13 cellular contexts compared by ENCODE assay signal in genomic region chr2:160157861-160158813, GRCh38. TPM values are rescaled to one million over a fixed set of nuclear protein-coding genes. Genes with fewer than 3 reads are reported as not detected.
DNase-seq lines count a peak whose midpoint lies in the region; ATAC-seq and TF ChIP-seq lines count a peak whose summit lies in the region.
"Had no signal": no experiment of that assay in that cellular context is flagged by ENCODE, and none has a peak within 500 bp of the region (broad histone marks: within the 10 kb centered on the region; RNA-seq: fewer than 3 reads in every experiment).

No MANE protein-coding gene starts in this region.

- peaks cover 10% of the 10 kb centered on the region for H3K27me3 Mint-ChIP-seq in brain
- H3K27me3 Mint-ChIP-seq in activated T-helper 2 cell treated with anti-CD3 and anti-CD28 coated beads, Interferon-gamma antibody, Interleukin-2, Interleukin-4, amounts not matched to agents 10 μg/mL and 5 μg/mL and 100 μg/mL, durations not matched to agents 14 hours and 24 hours and 36 hours (ENCODE audit: low read depth): peaks cover 2% of the 10 kb centered on the region
- H3K27me3 Mint-ChIP-seq in Calu3 (ENCODE audit: unreplicated experiment): no peaks in the 10 kb centered on the region

- H2AK5ac ChIP-seq in IMR-90 (ENCODE audit: low read depth, low read length): no peak overlapping the region

- H3K4me2 ChIP-seq in IMR-90 (ENCODE audit: low read depth, low read length): no peak overlapping the region

- H3K23ac ChIP-seq in IMR-90 (ENCODE audit: low read depth, low read length): no peak overlapping the region

- H2AFZ ChIP-seq in IMR-90 (replicated peaks; ENCODE audit: low read length, poor library complexity): no peak overlapping the region

- no peaks in the 10 kb centered on the region for H3K9me3 ChIP-seq in IMR-90 (ENCODE audit: control insufficient read depth, insufficient read depth, low read length)
- H3K9me3 ChIP-seq in gastrocnemius medialis: no peaks in the 10 kb centered on the region

- H3K27me3 ChIP-seq in IMR-90 (ENCODE audit: control insufficient read depth, insufficient read depth, low read length) (no peaks in the 10 kb centered on the region), gastrocnemius medialis (no peaks in the 10 kb centered on the region)

- H3K27ac ChIP-seq in IMR-90 (ENCODE audit: insufficient read depth, low read length) (no peak overlapping the region), gastrocnemius medialis (peak overlapping the region; percentile 21 to 68 (median 34))

- TF ChIP-seq POLR2A in IMR-90 (IDR thresholded peaks at IDR 0.05; ENCODE audit: low read depth, low read length): no peak
- no peak for TF ChIP-seq POLR2A in gastrocnemius medialis (IDR thresholded peaks at IDR 0.05)

- no peak overlapping the region for H2BK120ac ChIP-seq in IMR-90 (ENCODE audit: low read depth, low read length)

- no peak overlapping the region for H2BK5ac ChIP-seq in IMR-90 (ENCODE audit: low read depth, low read length, poor library complexity, severe bottlenecking)

- no peak overlapping the region for H3K4ac ChIP-seq in IMR-90 (ENCODE audit: low read depth, low read length)

- no peak overlapping the region for H3K14ac ChIP-seq in IMR-90 (replicated peaks; ENCODE audit: low read depth, low read length)

- H3K36me3 Mint-ChIP-seq in brain (no peaks in the 10 kb centered on the region), Calu3 (ENCODE audit: insufficient read depth, unreplicated experiment) (peaks cover 34% of the 10 kb centered on the region)
- H3K36me3 Mint-ChIP-seq in activated T-helper 2 cell treated with anti-CD3 and anti-CD28 coated beads, Interferon-gamma antibody, Interleukin-2, Interleukin-4, amounts not matched to agents 10 μg/mL and 5 μg/mL and 100 μg/mL, durations not matched to agents 14 hours and 24 hours and 36 hours (ENCODE audit: low read depth): no peaks in the 10 kb centered on the region

- peak; percentile 37 for DNase-seq in IMR-90
- no peak for DNase-seq in left ventricle myocardium superior
- DNase-seq in gastrocnemius medialis: no peak
- no peak for DNase-seq in SW480 (ENCODE audit: low spot score)
- DNase-seq in activated T-helper 2 cell treated with anti-CD3 and anti-CD28 coated beads, Interferon-gamma antibody, Interleukin-2, Interleukin-4, amounts not matched to agents 10 μg/mL and 5 μg/mL and 100 μg/mL, durations not matched to agents 14 hours and 24 hours and 36 hours (ENCODE audit: low spot score): no peak
- no peak for DNase-seq in Calu3
- DNase-seq: activated CD4-positive, alpha-beta T cell treated with anti-CD3 and anti-CD28 coated beads for 4 hours; activated naive CD4-positive, alpha-beta T cell treated with anti-CD3 and anti-CD28 coated beads, Interleukin-2, amount 50 U/mL, for 16 hours; effector memory CD8-positive, alpha-beta T cell; KG1 had no signal

- no peak for TF ChIP-seq RAD21 in IMR-90 (IDR thresholded peaks at IDR 0.05; ENCODE audit: low read length)

- BruUV-seq in IMR-90 (replicated peaks; lab: Mats Ljungman, UMichigan) (no TSS peak), Calu3 (replicated peaks; lab: Mats Ljungman, UMichigan) (no TSS peak)

- no peak overlapping the region for H2BK20ac ChIP-seq in IMR-90 (ENCODE audit: low read depth, low read length)

- no peak overlapping the region for H2AK9ac ChIP-seq in IMR-90 (replicated peaks; ENCODE audit: low read depth, low read length, poor library complexity)

- H3K27ac Mint-ChIP-seq in brain: peak overlapping the region in 3 of 5 experiments; percentile 50 to 84 (median 59)
- no peak overlapping the region for H3K27ac Mint-ChIP-seq in activated T-helper 2 cell treated with anti-CD3 and anti-CD28 coated beads, Interferon-gamma antibody, Interleukin-2, Interleukin-4, amounts not matched to agents 10 μg/mL and 5 μg/mL and 100 μg/mL, durations not matched to agents 14 hours and 24 hours and 36 hours
- H3K27ac Mint-ChIP-seq in Calu3 (ENCODE audit: unreplicated experiment): no peak overlapping the region
- H3K27ac Mint-ChIP-seq: effector memory CD8-positive, alpha-beta T cell had no signal

- no peak overlapping the region for H3K56ac ChIP-seq in IMR-90 (ENCODE audit: extremely low read depth, insufficient read depth, low read length)

- H3K4me1 ChIP-seq in IMR-90 (ENCODE audit: control insufficient read depth, insufficient read depth, low read length): no peaks in the 10 kb centered on the region
- H3K4me1 ChIP-seq in gastrocnemius medialis: peaks cover 0 to 12% of the 10 kb centered on the region in 2 donors

- H4K91ac ChIP-seq in IMR-90 (ENCODE audit: insufficient read depth, low read depth, low read length): no peak overlapping the region

- H3K4me3 Mint-ChIP-seq in brain (peak overlapping the region in 1 of 5 experiments; percentile 39), Calu3 (ENCODE audit: low read depth, unreplicated experiment) (no peak overlapping the region)
- no peak overlapping the region for H3K4me3 Mint-ChIP-seq in activated T-helper 2 cell treated with anti-CD3 and anti-CD28 coated beads, Interferon-gamma antibody, Interleukin-2, Interleukin-4, amounts not matched to agents 10 μg/mL and 5 μg/mL and 100 μg/mL, durations not matched to agents 14 hours and 24 hours and 36 hours (ENCODE audit: low read depth)
- H3K4me3 Mint-ChIP-seq: effector memory CD8-positive, alpha-beta T cell had no signal

- CTCF ChIA-PET in IMR-90 (lab: Yijun Ruan, JAX): no interaction called here
- CTCF ChIA-PET in Calu3 (lab: Charles Lee): interaction anchor here (0.6 kb wide), 2 partner anchors 131 to 257 kb away, joined by 3 read pairs; no protein-coding TSS in a partner anchor

- no peak overlapping the region for H4K8ac ChIP-seq in IMR-90 (ENCODE audit: low read depth in 2 of 2, low read length in 2 of 2)

- H3K4me3 ChIP-seq in IMR-90 (ENCODE audit: insufficient read depth, low read depth, low read length) (no peak overlapping the region), gastrocnemius medialis (peak overlapping the region in 1 of 4 donors; percentile 5)

- TF ChIP-seq CTCF in IMR-90 (conservative IDR thresholded peaks at IDR 0.05; ENCODE audit: low read depth, low read length) (no peak), brain (conservative IDR thresholded peaks at IDR 0.05) (no peak), gastrocnemius medialis (IDR thresholded peaks at IDR 0.05 in 4 of 5, conservative IDR thresholded peaks at IDR 0.05 in 1 of 5) (no peak), Calu3 (IDR thresholded peaks at IDR 0.05; ENCODE audit: unreplicated experiment) (no peak)

- peaks cover 17% of the 10 kb centered on the region for H3K4me1 Mint-ChIP-seq in brain
- no peaks in the 10 kb centered on the region for H3K4me1 Mint-ChIP-seq in activated T-helper 2 cell treated with anti-CD3 and anti-CD28 coated beads, Interferon-gamma antibody, Interleukin-2, Interleukin-4, amounts not matched to agents 10 μg/mL and 5 μg/mL and 100 μg/mL, durations not matched to agents 14 hours and 24 hours and 36 hours (ENCODE audit: low read depth)
- H3K4me1 Mint-ChIP-seq in Calu3 (ENCODE audit: low read depth, unreplicated experiment): peaks cover 27% of the 10 kb centered on the region

- H4K5ac ChIP-seq in IMR-90 (ENCODE audit: low read depth, low read length): no peak overlapping the region

- WGBS in IMR-90 (ENCODE audit: extremely low coverage in 2 of 2, insufficient read length in 1 of 2), 2 experiments: 63% methylated on average over 5 of the region's 12 CpGs; no CpG with 5 or more reads in 1 of the 2 experiments

- no peaks in the 10 kb centered on the region for H3K9me1 ChIP-seq in IMR-90 (ENCODE audit: insufficient read depth, low read length)

- no peaks in the 10 kb centered on the region for H4K20me1 ChIP-seq in IMR-90 (ENCODE audit: insufficient read depth, low read length)

- H3K9me3 Mint-ChIP-seq in brain (peaks cover 0 to 5% (median 2%) of the 10 kb centered on the region in 5 experiments), Calu3 (ENCODE audit: low read depth, unreplicated experiment) (no peaks in the 10 kb centered on the region)
- H3K9me3 Mint-ChIP-seq in activated T-helper 2 cell treated with anti-CD3 and anti-CD28 coated beads, Interferon-gamma antibody, Interleukin-2, Interleukin-4, amounts not matched to agents 10 μg/mL and 5 μg/mL and 100 μg/mL, durations not matched to agents 14 hours and 24 hours and 36 hours: no peaks in the 10 kb centered on the region

- intact Hi-C loops in IMR-90 (cut with micrococcal nuclease) (loop anchor here (5.0 kb wide), 1 partner anchor 34 kb away; no protein-coding TSS in a partner anchor), left ventricle myocardium superior (cut with micrococcal nuclease) (no loop called here), gastrocnemius medialis (cut with DNase I; ENCODE audit: low total_unique reads) (loop anchor here (2.0 kb wide), 1 partner anchor 15 kb away; no protein-coding TSS in a partner anchor), Calu3 (cut with micrococcal nuclease; ENCODE audit: unreplicated experiment) (no loop called here)
- intact Hi-C loops in activated T-helper 2 cell treated with anti-CD3 and anti-CD28 coated beads, Interferon-gamma antibody, Interleukin-2, Interleukin-4, amounts not matched to agents 10 μg/mL and 5 μg/mL and 100 μg/mL, durations not matched to agents 14 hours and 24 hours and 36 hours (cut with micrococcal nuclease): no loop called here

- ATAC-seq in IMR-90 (ENCODE audit: low read depth): no peak
- ATAC-seq in left ventricle myocardium superior: peak; percentile 74
- ATAC-seq in gastrocnemius medialis: peak in 1 of 2 donors; percentile 63
- ATAC-seq in HG03108 (IDR thresholded peaks at IDR 0.05; ENCODE audit: unreplicated experiment): no peak
- ATAC-seq: effector memory CD8-positive, alpha-beta T cell had no signal

- H3K79me1 ChIP-seq in IMR-90 (ENCODE audit: low read depth in 1 of 2, low read length in 2 of 2): no peaks in the 10 kb centered on the region; a peak in 1 of 4 replicates

- in situ Hi-C loops in IMR-90 (cut with MboI; ENCODE audit: low sequenced_read_pairs) (no loop called here), gastrocnemius medialis (cut with MboI; ENCODE audit: low sequenced_read_pairs in 4 of 4) (no loop called here)

- H3K9ac ChIP-seq in IMR-90 (ENCODE audit: low read depth, low read length): no peak overlapping the region

- dilution Hi-C loops in IMR-90 (cut with HindIII; ENCODE audit: low sequenced_read_pairs, unreplicated experiment): no loop called here

- no peak overlapping the region for H2BK15ac ChIP-seq in IMR-90 (ENCODE audit: low read depth, low read length)

- no peak overlapping the region for H3K18ac ChIP-seq in IMR-90 (ENCODE audit: low read depth, low read length)

- POLR2A ChIA-PET in IMR-90 (lab: Charles Lee; ENCODE audit: unreplicated experiment): no interaction called here

- H3K36me3 ChIP-seq in IMR-90 (ENCODE audit: control insufficient read depth, insufficient read depth, low read length) (no peaks in the 10 kb centered on the region), gastrocnemius medialis (no peaks in the 10 kb centered on the region)

RNA-seq across cellular contexts. Expression of gene ITGB6, which starts 41.9 kb away (rescaled TPM):
- total RNA-seq in IMR-90 (2012; rRNA removed): under 0.01 TPM in 1 of 2 replicates, not detected in the other
- not detected in 2 replicates for polyA plus RNA-seq in IMR-90 (2012; rRNA removed)
- polyA plus RNA-seq in IMR-90 (2012; cell fraction: cytosol; rRNA removed): not detected in 2 replicates
- 0.02 TPM in 1 of 2 replicates, not detected in the other for polyA plus RNA-seq in IMR-90 (2012; cell fraction: nucleus; rRNA removed; ENCODE audit: low replicate concordance)
- not detected for polyA plus RNA-seq in brain (ENCODE audit: insufficient read depth, low read depth, low replicate concordance)
- 4.4 TPM for total RNA-seq in left ventricle myocardium superior
- total RNA-seq in gastrocnemius medialis: 1 to 10 TPM in 2 of 4 donors, under 1 TPM in 2; 0.81 to 2.8 (median 1.0) TPM
- total RNA-seq in activated T-helper 2 cell treated with anti-CD3 and anti-CD28 coated beads, Interferon-gamma antibody, Interleukin-2, Interleukin-4, amounts not matched to agents 10 μg/mL and 5 μg/mL and 100 μg/mL, durations not matched to agents 14 hours and 24 hours and 36 hours: not detected in 2 replicates
- total RNA-seq in Calu3 (2022): 50.0 and 84.8 TPM in 2 replicates
- total RNA-seq: NCI-H460 had no signal

Comparison
In these comparisons a context has a peak if more than half of its experiments do, and no peak if none do; other contexts are left out.
1. H3K27ac Mint-ChIP-seq: peak in brain (3 of 5); none in activated T-helper 2 cell treated with anti-CD3 and anti-CD28 coated beads, Interferon-gamma antibody, Interleukin-2, Interleukin-4, amounts not matched to agents 10 μg/mL and 5 μg/mL and 100 μg/mL, durations not matched to agents 14 hours and 24 hours and 36 hours (single experiment) and Calu3 (single experiment).
2. intact Hi-C loops: an anchor here in IMR-90 (5.0 kb wide) and gastrocnemius medialis (2.0 kb wide); none called in left ventricle myocardium superior, activated T-helper 2 cell treated with anti-CD3 and anti-CD28 coated beads, Interferon-gamma antibody, Interleukin-2, Interleukin-4, amounts not matched to agents 10 μg/mL and 5 μg/mL and 100 μg/mL, durations not matched to agents 14 hours and 24 hours and 36 hours and Calu3.